In the genomic region with DNA sequence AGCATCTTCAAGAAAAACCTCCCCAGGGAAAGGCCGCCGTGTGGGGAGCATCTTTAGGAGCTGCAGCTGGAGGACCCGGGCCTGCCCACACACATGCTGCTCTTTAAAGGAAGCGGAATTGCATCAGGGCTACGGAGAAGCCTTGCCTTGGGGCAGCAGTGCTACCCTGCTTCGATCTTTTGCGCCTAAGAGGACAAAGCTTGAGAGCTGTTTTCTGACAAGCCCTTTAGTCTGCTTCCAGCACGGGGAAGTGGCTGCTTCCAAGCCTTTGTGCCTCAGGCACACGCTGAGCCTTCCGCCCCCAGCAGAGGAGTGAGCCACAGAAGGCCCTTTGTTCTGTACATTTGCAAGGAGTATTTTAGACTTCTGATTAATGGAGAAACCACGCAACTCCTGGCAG, we compare ENCODE assay signal across 10 cellular contexts. TPM values are rescaled to one million over a fixed set of nuclear protein-coding genes. Genes with fewer than 3 reads are reported as not detected.
DNase-seq lines count a peak whose midpoint lies in the region; ATAC-seq and TF ChIP-seq lines count a peak whose summit lies in the region.
"Had no signal": no experiment of that assay in that cellular context is flagged by ENCODE, and none has a peak within 500 bp of the region (broad histone marks: within the 10 kb centered on the region; RNA-seq: fewer than 3 reads in every experiment).

No MANE protein-coding gene starts in this region.

- TF ChIP-seq CTCF in WTC11 (IDR thresholded peaks at IDR 0.05) = no peak

- H3K27me3 Mint-ChIP-seq in WTC11 (ENCODE audit: low read depth) = no peaks in the 10 kb centered on the region
- no peaks in the 10 kb centered on the region for H3K27me3 Mint-ChIP-seq in activated CD4-positive, alpha-beta T cell treated with anti-CD3 and anti-CD28 coated beads, Interleukin-2, amount 10 ng/mL, durations not matched to agents 24 days and 14 days

- peak; percentile 61 for ATAC-seq in WTC11
- no peak for ATAC-seq in GM18868 (IDR thresholded peaks at IDR 0.05; ENCODE audit: unreplicated experiment)
- ATAC-seq: K562 had no signal

- H3K27ac ChIP-seq in substantia nigra (ENCODE audit: low read depth, low read length, poor library complexity, severe bottlenecking) = peak overlapping the region; percentile 96
- H3K27ac ChIP-seq: 22Rv1 had no signal

- DNase-seq in DMS 273 (lab: John Stamatoyannopoulos, UW; ENCODE audit: unreplicated experiment) = peak; percentile 40
- DNase-seq in DMS 273 treated with DMSO at 0.1 percent for 48 hours (lab: John Stamatoyannopoulos, UW) = no peak
- peak; percentile 24 for DNase-seq in WTC11 (ENCODE audit: low spot score)
- DNase-seq in hypothalamus (lab: John Stamatoyannopoulos, UW) = peak in 47 of 51 donors; percentile 7 to 90 (median 57)
- peak in 48 of 49 donors; percentile 11 to 87 (median 56) for DNase-seq in substantia nigra (lab: John Stamatoyannopoulos, UW)
- DNase-seq in activated CD4-positive, alpha-beta T cell treated with anti-CD3 and anti-CD28 coated beads, Interleukin-2, amount 10 ng/mL, durations not matched to agents 24 days and 14 days = no peak
- no peak for DNase-seq in SKM-1 treated with dmso at 0.1 percent for 144 hours (lab: John Stamatoyannopoulos, UW; ENCODE audit: unreplicated experiment)

- intact Hi-C loops in activated CD4-positive, alpha-beta T cell treated with anti-CD3 and anti-CD28 coated beads, Interleukin-2, amount 10 ng/mL, durations not matched to agents 24 days and 14 days (cut with micrococcal nuclease) = no loop called here

- peak overlapping the region; percentile 90 for H3K27ac Mint-ChIP-seq in WTC11
- no peak overlapping the region for H3K27ac Mint-ChIP-seq in activated CD4-positive, alpha-beta T cell treated with anti-CD3 and anti-CD28 coated beads, Interleukin-2, amount 10 ng/mL, durations not matched to agents 24 days and 14 days

- H3K4me1 Mint-ChIP-seq in WTC11 = peaks cover 14% of the 10 kb centered on the region
- no peaks in the 10 kb centered on the region for H3K4me1 Mint-ChIP-seq in activated CD4-positive, alpha-beta T cell treated with anti-CD3 and anti-CD28 coated beads, Interleukin-2, amount 10 ng/mL, durations not matched to agents 24 days and 14 days

- no peaks in the 10 kb centered on the region for H3K9me3 Mint-ChIP-seq in WTC11
- H3K9me3 Mint-ChIP-seq in activated CD4-positive, alpha-beta T cell treated with anti-CD3 and anti-CD28 coated beads, Interleukin-2, amount 10 ng/mL, durations not matched to agents 24 days and 14 days = no peaks in the 10 kb centered on the region

- H3K4me3 Mint-ChIP-seq in WTC11 = no peak overlapping the region
- no peak overlapping the region for H3K4me3 Mint-ChIP-seq in activated CD4-positive, alpha-beta T cell treated with anti-CD3 and anti-CD28 coated beads, Interleukin-2, amount 10 ng/mL, durations not matched to agents 24 days and 14 days

- POLR2A ChIA-PET in WTC11 (lab: Charles Lee) = interaction anchor here (0.6 to 0.8 kb wide), 2 partner anchors 33 to 77 kb away, joined by 3 read pairs; no protein-coding TSS in a partner anchor

- H3K36me3 Mint-ChIP-seq in WTC11 = peaks cover 5% of the 10 kb centered on the region
- H3K36me3 Mint-ChIP-seq in activated CD4-positive, alpha-beta T cell treated with anti-CD3 and anti-CD28 coated beads, Interleukin-2, amount 10 ng/mL, durations not matched to agents 24 days and 14 days (ENCODE audit: low read depth) = no peaks in the 10 kb centered on the region

- CTCF ChIA-PET in WTC11 (lab: Charles Lee) = interaction anchor here (0.6 kb wide), 1 partner anchor 622 kb away, joined by 3 read pairs; no protein-coding TSS in a partner anchor

TF ChIP-seq in WTC11, 78 proteins besides CTCF, POLR2A, EP300 and RAD21:
- TF ChIP-seq, protein P1, sequence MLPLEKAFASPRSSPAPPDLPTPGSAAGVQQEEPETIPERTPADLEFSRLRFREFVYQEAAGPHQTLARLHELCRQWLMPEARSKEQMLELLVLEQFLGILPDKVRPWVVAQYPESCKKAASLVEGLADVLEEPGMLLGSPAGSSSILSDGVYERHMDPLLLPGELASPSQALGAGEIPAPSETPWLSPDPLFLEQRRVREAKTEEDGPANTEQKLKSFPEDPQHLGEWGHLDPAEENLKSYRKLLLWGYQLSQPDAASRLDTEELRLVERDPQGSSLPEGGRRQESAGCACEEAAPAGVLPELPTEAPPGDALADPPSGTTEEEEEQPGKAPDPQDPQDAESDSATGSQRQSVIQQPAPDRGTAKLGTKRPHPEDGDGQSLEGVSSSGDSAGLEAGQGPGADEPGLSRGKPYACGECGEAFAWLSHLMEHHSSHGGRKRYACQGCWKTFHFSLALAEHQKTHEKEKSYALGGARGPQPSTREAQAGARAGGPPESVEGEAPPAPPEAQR (CRISPR knock-in tag; IDR thresholded peaks at IDR 0.05) = no peak

RNA-seq across cellular contexts. Expression of a gene that starts 31.5 kb away (rescaled TPM):
- total RNA-seq in WTC11 (2021) = 34.7 to 36.7 TPM (median 36.4 TPM) in 3 replicates
- total RNA-seq in activated CD4-positive, alpha-beta T cell treated with anti-CD3 and anti-CD28 coated beads, Interleukin-2, amount 10 ng/mL, durations not matched to agents 24 days and 14 days = 38.4 and 41.2 TPM in 2 replicates

RNA-seq across cellular contexts. Expression of a gene that starts 31.8 kb away (rescaled TPM):
- 23.9 to 29.2 TPM (median 24.8 TPM) in 3 replicates for total RNA-seq in WTC11 (2021)
- 32.1 and 33.9 TPM in 2 replicates for total RNA-seq in activated CD4-positive, alpha-beta T cell treated with anti-CD3 and anti-CD28 coated beads, Interleukin-2, amount 10 ng/mL, durations not matched to agents 24 days and 14 days

RNA-seq across cellular contexts. Expression of a gene that starts 34.7 kb away (rescaled TPM):
- total RNA-seq in WTC11 (2021) = 134 to 171 TPM (median 147 TPM) in 3 replicates
- total RNA-seq in activated CD4-positive, alpha-beta T cell treated with anti-CD3 and anti-CD28 coated beads, Interleukin-2, amount 10 ng/mL, durations not matched to agents 24 days and 14 days = 132 and 155 TPM in 2 replicates

Comparison
In these comparisons a context has a peak if more than half of its experiments do, and no peak if none do; other contexts are left out.
1. DNase-seq: peak in DMS 273 (single experiment), WTC11 (single experiment), hypothalamus (47 of 51) and substantia nigra (48 of 49); none in DMS 273 treated with DMSO at 0.1 percent for 48 hours (single experiment), activated CD4-positive, alpha-beta T cell treated with anti-CD3 and anti-CD28 coated beads, Interleukin-2, amount 10 ng/mL, durations not matched to agents 24 days and 14 days (single experiment) and SKM-1 treated with dmso at 0.1 percent for 144 hours (single experiment).